8 cellular contexts compared by ENCODE assay signal in genomic region chr4:688695-689497, GRCh38. TPM values are rescaled to one million over a fixed set of nuclear protein-coding genes. Genes with fewer than 3 reads are reported as not detected.
DNase-seq lines count a peak whose midpoint lies in the region; ATAC-seq and TF ChIP-seq lines count a peak whose summit lies in the region.

TSS of gene SLC49A3 (minus strand) at chr4:689151. CDS start at chr4:689127, 24 bp downstream.

- TF ChIP-seq CTCF in WTC11 (IDR thresholded peaks at IDR 0.05): no peak

- H2BK5ac ChIP-seq in trophoblast cell (ENCODE audit: low read depth, low read length, poor library complexity): peak within 1 kb of the TSS; percentile 14

- peak within 1 kb of the TSS; percentile 67 for H3K4me2 ChIP-seq in trophoblast cell (ENCODE audit: low read length)

- H3K9me3 ChIP-seq in trophoblast cell (ENCODE audit: insufficient read depth, low read depth, low read length) (peaks cover 2% of the 10 kb centered on the region), HAP-1 (no peaks in the 10 kb centered on the region; the same call in 1 of the 2 replicates)

- H3K36me3 ChIP-seq in trophoblast cell (ENCODE audit: control insufficient read depth in 1 of 2, insufficient read depth in 2 of 2, low read length in 2 of 2): no peaks in the 10 kb centered on the region
- no peaks in the 10 kb centered on the region for H3K36me3 ChIP-seq in HAP-1 (replicated peaks)

- H2BK12ac ChIP-seq in trophoblast cell (ENCODE audit: low read length): peak within 1 kb of the TSS; percentile 19

- peak within 1 kb of the TSS; percentile 63 for H2BK120ac ChIP-seq in trophoblast cell (ENCODE audit: insufficient read depth, low read length, poor library complexity)

- H2AFZ ChIP-seq in trophoblast cell (ENCODE audit: insufficient read depth, low read length, poor library complexity): peak within 1 kb of the TSS; percentile 69

- CTCF ChIA-PET in WTC11 (lab: Charles Lee): interaction anchor here (1.9 kb wide), 1 partner anchor 12 kb away, joined by 6 read pairs; no protein-coding TSS in a partner anchor

- H3K27me3 Mint-ChIP-seq in WTC11 (ENCODE audit: low read depth): peaks cover 5% of the 10 kb centered on the region

- no peaks in the 10 kb centered on the region for H3K9me3 Mint-ChIP-seq in WTC11

- H3K4me1 ChIP-seq in trophoblast cell (ENCODE audit: control insufficient read depth in 1 of 2, insufficient read depth in 2 of 2, low read length in 2 of 2) (peaks cover 36 to 47% of the 10 kb centered on the region in 2 experiments), HAP-1 (peaks cover 23% of the 10 kb centered on the region)

- H3K14ac ChIP-seq in trophoblast cell (ENCODE audit: low read length): peak within 1 kb of the TSS; percentile 67

- H4K8ac ChIP-seq in trophoblast cell (ENCODE audit: low read depth, low read length): peak within 1 kb of the TSS; percentile 88

- H3K27ac ChIP-seq in trophoblast cell (ENCODE audit: low read depth, low read length): no peak within 1 kb of the TSS

- peak within 1 kb of the TSS; percentile 58 for H3K4me3 ChIP-seq in trophoblast cell (ENCODE audit: low read depth, low read length)
- H3K4me3 ChIP-seq in HAP-1: no peak within 1 kb of the TSS

- peak; percentile 20 for ATAC-seq in WTC11
- peak; percentile 51 for ATAC-seq in left ventricle myocardium superior

- POLR2A ChIA-PET in WTC11 (lab: Charles Lee): no interaction called here

- H3K36me3 Mint-ChIP-seq in WTC11: no peaks in the 10 kb centered on the region

- peak; percentile 66 for DNase-seq in CD1c-positive myeloid dendritic cell (ENCODE audit: extremely low spot score)
- DNase-seq in WTC11 (ENCODE audit: low spot score): peak; percentile 59
- DNase-seq in left ventricle myocardium superior: peak; percentile 62
- peak in 1 of 2 donors; percentile 28 for DNase-seq in trophoblast cell
- DNase-seq in HAP-1 (ENCODE audit: low spot score in 2 of 2): no peak
- no peak for DNase-seq in LoVo (ENCODE audit: low spot score)
- no peak for DNase-seq in activated CD4-positive, alpha-beta T cell treated with anti-CD3 and anti-CD28 coated beads, Interleukin-2, amount 50 U/mL, for 1 hour
- no peak for DNase-seq in putamen (ENCODE audit: low spot score)

- H3K79me2 ChIP-seq in trophoblast cell (ENCODE audit: control insufficient read depth, insufficient read depth, low read length, poor library complexity): peaks cover 6% of the 10 kb centered on the region

- H3K4ac ChIP-seq in trophoblast cell (ENCODE audit: low read depth, low read length): peak within 1 kb of the TSS; percentile 13

- H3K23ac ChIP-seq in trophoblast cell (ENCODE audit: low read length): no peak within 1 kb of the TSS

- in situ Hi-C loops in HAP-1 (cut with MboI; ENCODE audit: low sequenced_read_pairs): no loop called here

- peak within 1 kb of the TSS; percentile 51 for H4K12ac ChIP-seq in trophoblast cell (ENCODE audit: low read depth, low read length)

- peak within 1 kb of the TSS; percentile 31 for H3K18ac ChIP-seq in trophoblast cell (ENCODE audit: low read length)

- H3K4me3 Mint-ChIP-seq in WTC11: peak within 1 kb of the TSS; percentile 56

- peak within 1 kb of the TSS; percentile 76 for H2AK5ac ChIP-seq in trophoblast cell (ENCODE audit: low read length)

- H3K27ac Mint-ChIP-seq in WTC11: no peak within 1 kb of the TSS

- H4K91ac ChIP-seq in trophoblast cell (ENCODE audit: low read depth, low read length): peak within 1 kb of the TSS; percentile 82

- peaks cover 22% of the 10 kb centered on the region for H3K79me1 ChIP-seq in trophoblast cell (ENCODE audit: low read length)

- H3K27me3 ChIP-seq in trophoblast cell (ENCODE audit: insufficient read depth, low read length) (no peaks in the 10 kb centered on the region), HAP-1 (ENCODE audit: low read depth) (no peaks in the 10 kb centered on the region)

- intact Hi-C loops in left ventricle myocardium superior (cut with micrococcal nuclease): no loop called here

- peaks cover 25% of the 10 kb centered on the region for H3K4me1 Mint-ChIP-seq in WTC11

- WGBS in trophoblast cell (ENCODE audit: extremely low coverage, insufficient coverage, insufficient read length): no CpG with 5 or more reads among the region's 59 CpGs

- H3K9ac ChIP-seq in trophoblast cell (ENCODE audit: low read length): peak within 1 kb of the TSS; percentile 11

TF ChIP-seq in WTC11, 78 proteins besides CTCF, POLR2A, EP300 and RAD21 (continues in another document):
- TF ChIP-seq CREM (CRISPR knock-in tag; IDR thresholded peaks at IDR 0.05) (peak; percentile 42; the same call in 1 of the 2 replicates), ZBTB21 (CRISPR knock-in tag; IDR thresholded peaks at IDR 0.05; ENCODE audit: borderline replicate concordance) (no peak), GABPB1 (CRISPR knock-in tag; IDR thresholded peaks at IDR 0.05) (no peak), E2F5 (CRISPR knock-in tag; IDR thresholded peaks at IDR 0.05) (no peak), MAX (CRISPR knock-in tag; IDR thresholded peaks at IDR 0.05) (no peak; the same call in 1 of the 2 replicates), NR3C1 (CRISPR knock-in tag; conservative IDR thresholded peaks at IDR 0.05; ENCODE audit: low read depth) (0 out of 2 replicates have a peak, but pooled peaks have one; percentile 18), MXD4 (CRISPR knock-in tag; IDR thresholded peaks at IDR 0.05; ENCODE audit: borderline replicate concordance) (no peak), ZNF512 (CRISPR knock-in tag; IDR thresholded peaks at IDR 0.05; ENCODE audit: borderline replicate concordance) (no peak), CBFB (CRISPR knock-in tag; IDR thresholded peaks at IDR 0.05; ENCODE audit: low read depth) (peak; percentile 76; the same call in 1 of the 2 replicates), RORB (CRISPR knock-in tag; IDR thresholded peaks at IDR 0.05) (no peak), IRF2 (CRISPR knock-in tag; IDR thresholded peaks at IDR 0.05; ENCODE audit: borderline replicate concordance, low read depth) (no peak), ZNF281 (CRISPR knock-in tag; IDR thresholded peaks at IDR 0.05) (no peak), HMGA2 (CRISPR knock-in tag; IDR thresholded peaks at IDR 0.05) (no peak), IRF1 (CRISPR knock-in tag; IDR thresholded peaks at IDR 0.05) (no peak), ESRRA (CRISPR knock-in tag; IDR thresholded peaks at IDR 0.05; ENCODE audit: borderline replicate concordance) (peak; percentile 12; the same call in 1 of the 2 replicates)

RNA-seq across cellular contexts. Expression of gene SLC49A3, which starts in this region (rescaled TPM):
- 5.8 to 6.8 TPM (median 6.7 TPM) in 3 replicates for total RNA-seq in WTC11 (2021)
- total RNA-seq in left ventricle myocardium superior: 12.6 TPM
- polyA plus RNA-seq in trophoblast cell (2013): 1.8 and 2.1 TPM in 2 replicates

Comparison
In these comparisons a context has a peak if more than half of its experiments do, and no peak if none do; other contexts are left out.
1. DNase-seq: peak in CD1c-positive myeloid dendritic cell (single experiment), WTC11 (single experiment) and left ventricle myocardium superior (single experiment); none in HAP-1 (0 of 2), LoVo (single experiment), activated CD4-positive, alpha-beta T cell treated with anti-CD3 and anti-CD28 coated beads, Interleukin-2, amount 50 U/mL, for 1 hour (single experiment) and putamen (single experiment).